ENCODE assay signal across 14 cellular contexts in the genomic region with DNA sequence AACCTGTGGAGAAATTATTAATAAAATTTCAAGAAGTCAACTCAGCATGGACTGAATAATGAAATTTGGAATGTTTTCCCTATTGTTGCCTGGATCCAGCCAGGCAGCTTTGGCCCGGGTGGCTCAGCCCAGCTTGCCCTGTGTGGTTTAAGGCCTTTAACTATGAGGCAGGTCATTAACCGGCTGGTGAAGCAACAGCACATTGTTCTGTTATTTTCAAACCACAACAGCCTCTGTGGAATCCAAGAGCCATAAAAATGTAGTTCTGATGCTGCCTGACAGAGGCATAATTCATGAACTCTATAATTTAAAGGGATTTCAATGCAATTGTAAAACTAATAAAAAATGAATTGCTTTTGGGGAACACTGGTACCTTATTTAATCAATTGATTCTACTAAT.
DNase-seq lines count a peak whose midpoint lies in the region; ATAC-seq and TF ChIP-seq lines count a peak whose summit lies in the region.
"Had no signal": no experiment of that assay in that cellular context is flagged by ENCODE, and none has a peak within 500 bp of the region (broad histone marks: within the 10 kb centered on the region; RNA-seq: fewer than 3 reads in every experiment).

No MANE protein-coding gene starts in this region.

- H3K27me3 ChIP-seq in MG63 (no peaks in the 10 kb centered on the region), endodermal cell (ENCODE audit: control insufficient read depth, insufficient read depth, low read length, poor library complexity, severe bottlenecking) (no peaks in the 10 kb centered on the region), Peyer's patch (no peaks in the 10 kb centered on the region)

- H3K4me1 ChIP-seq in endodermal cell (ENCODE audit: control insufficient read depth, insufficient read depth, low read length) = no peaks in the 10 kb centered on the region
- H3K4me1 ChIP-seq in Peyer's patch = no peaks in the 10 kb centered on the region

- H3K9ac ChIP-seq in endodermal cell (ENCODE audit: extremely low read depth, low read length, poor library complexity, severe bottlenecking) = no peak overlapping the region

- H3K9me3 ChIP-seq in MG63 (no peaks in the 10 kb centered on the region), endodermal cell (ENCODE audit: control insufficient read depth, low read length) (no peaks in the 10 kb centered on the region), Peyer's patch (no peaks in the 10 kb centered on the region)

- 79% methylated on average over 2 of the region's 2 CpGs; no CpG with 5 or more reads in 1 of the 2 experiments for WGBS in endodermal cell (ENCODE audit: insufficient coverage in 1 of 2, insufficient read length in 1 of 2), 2 experiments

- no peaks in the 10 kb centered on the region for H3K36me3 ChIP-seq in MG63
- no peaks in the 10 kb centered on the region for H3K36me3 ChIP-seq in endodermal cell (ENCODE audit: control insufficient read depth, insufficient read depth, low read length)
- H3K36me3 ChIP-seq in Peyer's patch = no peaks in the 10 kb centered on the region

- DNase-seq in Caki2 (ENCODE audit: low read depth) (peak; percentile 5), MG63 (peak; percentile 74), endodermal cell (no peak), non-pigmented ciliary epithelial cell (ENCODE audit: low read depth) (peak; percentile 63), NCI-H1048 (lab: John Stamatoyannopoulos, UW) (no peak), Peyer's patch (no peak)
- DNase-seq in activated naive CD8-positive, alpha-beta T cell treated with anti-CD3 and anti-CD28 coated beads for 36 hours = no peak
- DNase-seq: activated naive CD8-positive, alpha-beta T cell treated with anti-CD3 and anti-CD28 coated beads, Interleukin-2, amount 10 ng/mL, durations not matched to agents 7 days and 5 days; CD4-positive, alpha-beta memory T cell; NCI-H2171; trophoblast cell had no signal

- no peak overlapping the region for H3K27ac Mint-ChIP-seq in endodermal cell
- H3K27ac Mint-ChIP-seq in activated naive CD8-positive, alpha-beta T cell treated with anti-CD3 and anti-CD28 coated beads for 36 hours = no peak overlapping the region
- H3K27ac Mint-ChIP-seq: activated naive CD8-positive, alpha-beta T cell treated with anti-CD3 and anti-CD28 coated beads, Interleukin-2, amount 10 ng/mL, durations not matched to agents 7 days and 5 days had no signal

- no peak for TF ChIP-seq CTCF in endodermal cell (conservative IDR thresholded peaks at IDR 0.05)
- TF ChIP-seq CTCF in Peyer's patch (IDR thresholded peaks at IDR 0.05) = no peak

- in situ Hi-C loops in Caki2 (cut with HindIII; ENCODE audit: low pct_unique_long_range_greater_than_20kb, low sequenced_read_pairs) = no loop called here

- H3K4me1 Mint-ChIP-seq in endodermal cell = no peaks in the 10 kb centered on the region
- H3K4me1 Mint-ChIP-seq in activated naive CD8-positive, alpha-beta T cell treated with anti-CD3 and anti-CD28 coated beads for 36 hours = no peaks in the 10 kb centered on the region
- H3K4me1 Mint-ChIP-seq: activated naive CD8-positive, alpha-beta T cell treated with anti-CD3 and anti-CD28 coated beads, Interleukin-2, amount 10 ng/mL, durations not matched to agents 7 days and 5 days; CD4-positive, alpha-beta memory T cell had no signal

- H3K27me3 Mint-ChIP-seq in endodermal cell (ENCODE audit: insufficient read depth) = no peaks in the 10 kb centered on the region
- H3K27me3 Mint-ChIP-seq in activated naive CD8-positive, alpha-beta T cell treated with anti-CD3 and anti-CD28 coated beads for 36 hours = peaks cover 43% of the 10 kb centered on the region

- ATAC-seq in HG02678 (IDR thresholded peaks at IDR 0.05; ENCODE audit: unreplicated experiment) = no peak
- ATAC-seq: GM12878, Right ventricle myocardium inferior had no signal

- H3K4me3 ChIP-seq in MG63 = no peak overlapping the region
- H3K4me3 ChIP-seq in endodermal cell (ENCODE audit: low read length) = no peak overlapping the region
- no peak overlapping the region for H3K4me3 ChIP-seq in Peyer's patch
- H3K4me3 ChIP-seq: GM12878 had no signal

- H3K4me3 Mint-ChIP-seq in endodermal cell = no peak overlapping the region
- H3K4me3 Mint-ChIP-seq in activated naive CD8-positive, alpha-beta T cell treated with anti-CD3 and anti-CD28 coated beads for 36 hours = no peak overlapping the region
- H3K4me3 Mint-ChIP-seq: activated naive CD8-positive, alpha-beta T cell treated with anti-CD3 and anti-CD28 coated beads, Interleukin-2, amount 10 ng/mL, durations not matched to agents 7 days and 5 days; CD4-positive, alpha-beta memory T cell had no signal

- H3K36me3 Mint-ChIP-seq in endodermal cell (ENCODE audit: low read depth) = no peaks in the 10 kb centered on the region
- H3K36me3 Mint-ChIP-seq in activated naive CD8-positive, alpha-beta T cell treated with anti-CD3 and anti-CD28 coated beads for 36 hours = no peaks in the 10 kb centered on the region
- H3K36me3 Mint-ChIP-seq: activated naive CD8-positive, alpha-beta T cell treated with anti-CD3 and anti-CD28 coated beads, Interleukin-2, amount 10 ng/mL, durations not matched to agents 7 days and 5 days; CD4-positive, alpha-beta memory T cell had no signal

- no peaks in the 10 kb centered on the region for H3K9me3 Mint-ChIP-seq in endodermal cell
- H3K9me3 Mint-ChIP-seq in activated naive CD8-positive, alpha-beta T cell treated with anti-CD3 and anti-CD28 coated beads for 36 hours = no peaks in the 10 kb centered on the region
- H3K9me3 Mint-ChIP-seq: activated naive CD8-positive, alpha-beta T cell treated with anti-CD3 and anti-CD28 coated beads, Interleukin-2, amount 10 ng/mL, durations not matched to agents 7 days and 5 days had no signal

- TF ChIP-seq POLR2A in Peyer's patch (IDR thresholded peaks at IDR 0.05) = no peak

- H3K27ac ChIP-seq in endodermal cell (ENCODE audit: low read depth, low read length) = peak overlapping the region; percentile 67
- no peak overlapping the region for H3K27ac ChIP-seq in Peyer's patch

Comparison
In these comparisons a context has a peak if more than half of its experiments do, and no peak if none do; other contexts are left out.
1. DNase-seq: peak in Caki2 (single experiment), MG63 (single experiment) and non-pigmented ciliary epithelial cell (single experiment); none in endodermal cell (single experiment), NCI-H1048 (single experiment), activated naive CD8-positive, alpha-beta T cell treated with anti-CD3 and anti-CD28 coated beads for 36 hours (single experiment) and Peyer's patch (0 of 3).